24 cellular contexts compared by ENCODE assay signal in the genomic region with DNA sequence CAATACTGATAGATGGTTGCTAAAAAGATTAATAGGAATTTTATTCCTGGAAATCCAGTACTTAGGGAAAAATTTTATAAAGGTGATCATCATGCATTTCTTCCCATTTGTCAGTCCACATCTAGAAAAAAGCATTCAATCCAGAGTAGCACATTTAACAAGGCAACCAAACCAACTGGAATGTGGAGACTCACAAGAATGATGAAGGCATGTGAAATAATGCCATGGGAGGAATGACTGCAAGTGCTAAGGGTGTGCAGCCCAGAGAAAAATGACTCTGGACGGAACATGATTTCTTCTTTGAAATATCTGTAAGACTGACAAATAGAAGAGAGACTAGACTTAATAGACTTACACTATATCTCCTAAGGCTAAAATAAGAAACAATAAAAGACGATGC. TPM values are rescaled to one million over a fixed set of nuclear protein-coding genes. Genes with fewer than 3 reads are reported as not detected.
"Had no signal": no experiment of that assay in that cellular context is flagged by ENCODE, and none has a peak within 500 bp of the region (broad histone marks: within the 10 kb centered on the region; RNA-seq: fewer than 3 reads in every experiment).

No MANE protein-coding gene starts in this region.

- H3K4me3 ChIP-seq: left lung, lung, testis, upper lobe of left lung had no signal

- DNase-seq: activated B cell treated with CpG ODN at 0.5 μM for 24 hours; activated CD4-positive, alpha-beta T cell treated with anti-CD3 and anti-CD28 coated beads for 36 hours; activated CD4-positive, alpha-beta T cell treated with anti-CD3 and anti-CD28 coated beads, Interleukin-2, amount 50 U/mL, for 4 hours; activated CD8-positive, alpha-beta memory T cell treated with anti-CD3 and anti-CD28 coated beads, Interleukin-2, amount 50 U/mL, for 48 hours; activated naive CD4-positive, alpha-beta T cell; activated naive CD8-positive, alpha-beta T cell treated with anti-CD3 and anti-CD28 coated beads for 36 hours; activated T-cell treated with anti-CD3 and anti-CD28 coated beads, Interleukin-2, amount 50 U/mL, for 4 hours; amniotic stem cell; central memory CD4-positive, alpha-beta T cell; cortex of kidney; foreskin melanocyte; left lung; natural killer cell; stimulated activated CD4-positive, alpha-beta T cell treated with anti-CD3 and anti-CD28 coated beads, Interleukin-4, amount 100 ng/mL, for 1 hour; stimulated activated naive CD4-positive, alpha-beta T cell; T-helper 17 cell; testis; upper lobe of left lung had no signal

- H3K9me3 Mint-ChIP-seq: activated B cell treated with CpG ODN at 0.5 μM for 24 hours; activated naive CD8-positive, alpha-beta T cell treated with anti-CD3 and anti-CD28 coated beads for 36 hours; activated T-cell treated with anti-CD3 and anti-CD28 coated beads, Interleukin-2, amount 50 U/mL, for 4 hours; activated T-helper 2 cell treated with anti-CD3 and anti-CD28 coated beads, Interferon-gamma antibody, Interleukin-2, Interleukin-4, amounts not matched to agents 10 μg/mL and 5 μg/mL and 100 μg/mL, durations not matched to agents 14 hours and 24 hours and 36 hours; natural killer cell had no signal

- H3K27ac ChIP-seq: left lung, testis, upper lobe of left lung had no signal

- H3K4me3 Mint-ChIP-seq: activated B cell treated with CpG ODN at 0.5 μM for 24 hours; activated CD4-positive, alpha-beta T cell treated with anti-CD3 and anti-CD28 coated beads for 36 hours; activated naive CD8-positive, alpha-beta T cell treated with anti-CD3 and anti-CD28 coated beads for 36 hours; activated T-cell treated with anti-CD3 and anti-CD28 coated beads, Interleukin-2, amount 50 U/mL, for 4 hours; natural killer cell; T-helper 17 cell had no signal

- H3K27me3 ChIP-seq: left lung, testis, upper lobe of left lung had no signal

- H3K27ac Mint-ChIP-seq: activated B cell treated with CpG ODN at 0.5 μM for 24 hours; activated CD4-positive, alpha-beta T cell treated with anti-CD3 and anti-CD28 coated beads for 36 hours; activated naive CD8-positive, alpha-beta T cell treated with anti-CD3 and anti-CD28 coated beads for 36 hours; activated T-helper 2 cell treated with anti-CD3 and anti-CD28 coated beads, Interferon-gamma antibody, Interleukin-2, Interleukin-4, amounts not matched to agents 10 μg/mL and 5 μg/mL and 100 μg/mL, durations not matched to agents 14 hours and 24 hours and 36 hours; natural killer cell; T-helper 17 cell had no signal

- H3K36me3 Mint-ChIP-seq: activated naive CD8-positive, alpha-beta T cell treated with anti-CD3 and anti-CD28 coated beads for 36 hours; natural killer cell had no signal

- H3K4me1 ChIP-seq: left lung, upper lobe of left lung had no signal

- H3K27me3 Mint-ChIP-seq: T-helper 17 cell had no signal

- H3K4me1 Mint-ChIP-seq: activated B cell treated with CpG ODN at 0.5 μM for 24 hours; activated CD4-positive, alpha-beta T cell treated with anti-CD3 and anti-CD28 coated beads for 36 hours; activated naive CD8-positive, alpha-beta T cell treated with anti-CD3 and anti-CD28 coated beads for 36 hours; natural killer cell; T-helper 17 cell had no signal

- H3K36me3 ChIP-seq: left lung, upper lobe of left lung had no signal

- FAIRE-seq: endometrium had no signal

- H3K9me3 ChIP-seq: left lung, testis, upper lobe of left lung had no signal

RNA-seq across cellular contexts. Expression of a gene that starts 33.8 kb away (rescaled TPM):
- total RNA-seq: activated B cell treated with CpG ODN at 0.5 μM for 24 hours; activated CD4-positive, alpha-beta T cell treated with anti-CD3 and anti-CD28 coated beads for 36 hours; activated CD8-positive, alpha-beta memory T cell treated with anti-CD3 and anti-CD28 coated beads for 36 hours; activated naive CD8-positive, alpha-beta T cell treated with anti-CD3 and anti-CD28 coated beads for 36 hours; activated T-cell treated with anti-CD3 and anti-CD28 coated beads, Interleukin-2, amount 50 U/mL, for 4 hours; activated T-helper 2 cell treated with anti-CD3 and anti-CD28 coated beads, Interferon-gamma antibody, Interleukin-2, Interleukin-4, amounts not matched to agents 10 μg/mL and 5 μg/mL and 100 μg/mL, durations not matched to agents 14 hours and 24 hours and 36 hours; kidney epithelial cell; natural killer cell; renal cortical epithelial cell; T-helper 17 cell had no signal
- polyA plus RNA-seq: lung had no signal
